In genomic region chr7:71480814-71481213, GRCh38 we compare ENCODE assay signal across 11 cellular contexts.
"Had no signal": no experiment of that assay in that cellular context is flagged by ENCODE, and none has a peak within 500 bp of the region (broad histone marks: within the 10 kb centered on the region; RNA-seq: fewer than 3 reads in every experiment).

No MANE protein-coding gene starts in this region.

- ATAC-seq: right cardiac atrium; stimulated activated naive B cell treated with anti-CD40 and anti-IgM and Interleukin-4, amounts not matched to agents 10 μg/mL and 1 μg/mL and 100 μg/mL, for 72 hours had no signal

- DNase-seq: activated CD4-positive, alpha-beta T cell treated with anti-CD3 and anti-CD28 coated beads, Interleukin-2, amount 50 U/mL, for 1 hour; activated naive CD4-positive, alpha-beta T cell treated with anti-CD3 and anti-CD28 coated beads, Interleukin-2, amount 50 U/mL, for 16 hours; endodermal cell; erythroblast; hippocampal formation; naive B cell; posterior cingulate gyrus; right cardiac atrium; stimulated activated CD4-positive, alpha-beta T cell treated with anti-CD3 and anti-CD28 coated beads, Interleukin-2, amount 100 ng/mL, for 24 hours; stimulated activated naive B cell treated with anti-CD40 and anti-IgM and Interleukin-4, amounts not matched to agents 10 μg/mL and 1 μg/mL and 100 μg/mL, for 72 hours; trophoblast cell had no signal
